ENCODE assay signal across 25 cellular contexts in genomic region chr4:5128569-5128968, GRCh38.
"Had no signal": no experiment of that assay in that cellular context is flagged by ENCODE, and none has a peak within 500 bp of the region (broad histone marks: within the 10 kb centered on the region; RNA-seq: fewer than 3 reads in every experiment).

No MANE protein-coding gene starts in this region.

- H3K4me3 ChIP-seq: colonic mucosa, dorsolateral prefrontal cortex, esophagus squamous epithelium, gastrocnemius medialis, right lobe of liver, skin epidermis, tibial artery had no signal

- DNase-seq: activated CD4-positive, alpha-beta T cell treated with anti-CD3 and anti-CD28 coated beads, Interleukin-2, amount 10 ng/mL, durations not matched to agents 7 days and 5 days; activated CD4-positive, CD25-positive, alpha-beta regulatory T cell treated with anti-CD3 and anti-CD28 coated beads, Interleukin-2, amount 50 U/mL, for 72 hours; activated CD8-positive, alpha-beta T cell treated with anti-CD3 and anti-CD28 coated beads, Interleukin-2, amount 10 ng/mL, durations not matched to agents 7 days and 5 days; activated naive CD4-positive, alpha-beta T cell treated with anti-CD3 and anti-CD28 coated beads for 36 hours; activated naive CD8-positive, alpha-beta T cell treated with anti-CD3 and anti-CD28 coated beads, Interleukin-2, amount 10 ng/mL, durations not matched to agents 7 days and 5 days; activated T-cell treated with anti-CD3 and anti-CD28 coated beads, Interleukin-2, amount 50 U/mL, for 1 hour; amniotic stem cell; colonic mucosa; dorsolateral prefrontal cortex; endodermal cell; esophagus squamous epithelium; gastrocnemius medialis; head of caudate nucleus; hypothalamus; mesenchymal stem cell; naive thymus-derived CD4-positive, alpha-beta T cell; right lobe of liver; stimulated activated CD4-positive, alpha-beta T cell treated with anti-CD3 and anti-CD28 coated beads, Interleukin-1b, Interleukin-23, amount 100 ng/mL, for 48 hours; T-cell; tibial artery; WERI-Rb-1 had no signal

- H3K36me3 ChIP-seq: colonic mucosa, esophagus squamous epithelium, gastrocnemius medialis, right lobe of liver, tibial artery, WERI-Rb-1 had no signal

- H3K9me3 ChIP-seq: colonic mucosa, esophagus squamous epithelium, gastrocnemius medialis, right lobe of liver had no signal

- H3K27me3 ChIP-seq: colonic mucosa, esophagus squamous epithelium, gastrocnemius medialis, right lobe of liver, tibial artery had no signal

- H3K4me1 ChIP-seq: colonic mucosa, esophagus squamous epithelium, gastrocnemius medialis, right lobe of liver, tibial artery had no signal

- H3K4me1 Mint-ChIP-seq: activated CD4-positive, alpha-beta T cell treated with anti-CD3 and anti-CD28 coated beads, Interleukin-2, amount 10 ng/mL, durations not matched to agents 7 days and 5 days; activated naive CD8-positive, alpha-beta T cell treated with anti-CD3 and anti-CD28 coated beads, Interleukin-2, amount 10 ng/mL, durations not matched to agents 7 days and 5 days; naive thymus-derived CD4-positive, alpha-beta T cell; neural crest cell; T-cell had no signal

- H3K36me3 Mint-ChIP-seq: activated naive CD8-positive, alpha-beta T cell treated with anti-CD3 and anti-CD28 coated beads, Interleukin-2, amount 10 ng/mL, durations not matched to agents 7 days and 5 days; T-cell had no signal

- H3K27me3 Mint-ChIP-seq: activated CD4-positive, alpha-beta T cell treated with anti-CD3 and anti-CD28 coated beads, Interleukin-2, amount 10 ng/mL, durations not matched to agents 7 days and 5 days; activated naive CD8-positive, alpha-beta T cell treated with anti-CD3 and anti-CD28 coated beads, Interleukin-2, amount 10 ng/mL, durations not matched to agents 7 days and 5 days; stimulated activated naive CD8-positive, alpha-beta T cell treated with anti-CD3 and anti-CD28 coated beads, Interleukin-15, Interleukin-2, amounts not matched to agents 100 ng/mL and 50 ng/mL, for 24 hours had no signal

- ATAC-seq: activated CD8-positive, alpha-beta T cell treated with anti-CD3 and anti-CD28 coated beads, Interleukin-2, amount 10 ng/mL, durations not matched to agents 7 days and 5 days; gastrocnemius medialis; naive thymus-derived CD4-positive, alpha-beta T cell; right lobe of liver; T-cell had no signal

- H3K27ac ChIP-seq: colonic mucosa, dorsolateral prefrontal cortex, esophagus squamous epithelium, gastrocnemius medialis, right lobe of liver, skin epidermis, tibial artery, WERI-Rb-1 had no signal

- H3K4me3 Mint-ChIP-seq: activated CD4-positive, alpha-beta T cell treated with anti-CD3 and anti-CD28 coated beads, Interleukin-2, amount 10 ng/mL, durations not matched to agents 7 days and 5 days; activated CD8-positive, alpha-beta T cell treated with anti-CD3 and anti-CD28 coated beads, Interleukin-2, amount 10 ng/mL, durations not matched to agents 7 days and 5 days; activated naive CD4-positive, alpha-beta T cell treated with anti-CD3 and anti-CD28 coated beads for 36 hours; activated naive CD8-positive, alpha-beta T cell treated with anti-CD3 and anti-CD28 coated beads, Interleukin-2, amount 10 ng/mL, durations not matched to agents 7 days and 5 days; endodermal cell; naive thymus-derived CD4-positive, alpha-beta T cell; neural crest cell; stimulated activated naive CD8-positive, alpha-beta T cell treated with anti-CD3 and anti-CD28 coated beads, Interleukin-15, Interleukin-2, amounts not matched to agents 100 ng/mL and 50 ng/mL, for 24 hours; T-cell; T-helper 2 cell treated with Interferon-gamma antibody and Interleukin-4, amounts not matched to agents 5 μg/mL and 100 μg/mL, for 36 hours had no signal

- H3K9me3 Mint-ChIP-seq: activated CD4-positive, alpha-beta T cell treated with anti-CD3 and anti-CD28 coated beads, Interleukin-2, amount 10 ng/mL, durations not matched to agents 7 days and 5 days; activated naive CD8-positive, alpha-beta T cell treated with anti-CD3 and anti-CD28 coated beads, Interleukin-2, amount 10 ng/mL, durations not matched to agents 7 days and 5 days; endodermal cell; T-helper 2 cell treated with Interferon-gamma antibody and Interleukin-4, amounts not matched to agents 5 μg/mL and 100 μg/mL, for 36 hours had no signal
